ENCODE assay signal across 8 cellular contexts in genomic region chr6:166955865-166956443, GRCh38. TPM values are rescaled to one million over a fixed set of nuclear protein-coding genes. Genes with fewer than 3 reads are reported as not detected.
A peak's percentile ranks its signal among the peaks of the same experiment; 100 is the strongest.
DNase-seq lines count a peak whose midpoint lies in the region; ATAC-seq and TF ChIP-seq lines count a peak whose summit lies in the region.

No MANE protein-coding gene starts in this region.

- no peak for TF ChIP-seq POLR2A in uterus (IDR thresholded peaks at IDR 0.05)

- peak overlapping the region; percentile 95 for H3K27ac ChIP-seq in colonic mucosa
- H3K27ac ChIP-seq in uterus = peak overlapping the region; percentile 9 to 23

- ATAC-seq in HG02798 (IDR thresholded peaks at IDR 0.05; ENCODE audit: poor library complexity, unreplicated experiment) (peak; percentile 11), HG03469 (IDR thresholded peaks at IDR 0.05; ENCODE audit: unreplicated experiment) (no peak)

- H3K9me3 ChIP-seq in colonic mucosa (no peaks in the 10 kb centered on the region), uterus (no peaks in the 10 kb centered on the region)

- H3K4me1 ChIP-seq in colonic mucosa (peaks cover 13% of the 10 kb centered on the region), uterus (peaks cover 3 to 6% of the 10 kb centered on the region in 2 donors)

- intact Hi-C loops in colonic mucosa (cut with DNase I) = loop anchor here (5.0 kb wide), 1 partner anchor 41 kb away; the partner anchor contains the start of gene CEP43
- intact Hi-C loops in uterus (cut with DNase I; ENCODE audit: low total_unique reads) = no loop called here

- H3K36me3 ChIP-seq in colonic mucosa (no peaks in the 10 kb centered on the region), uterus (no peaks in the 10 kb centered on the region)

- peak overlapping the region; percentile 79 to 97 for H3K9ac ChIP-seq in colonic mucosa (ENCODE audit: low read depth in 2 of 2, low read length in 2 of 2)

- DNase-seq in activated CD8-positive, alpha-beta memory T cell treated with anti-CD3 and anti-CD28 coated beads, Interleukin-2, amount 50 U/mL, for 4 hours = peak; percentile 43
- no peak for DNase-seq in activated CD8-positive, alpha-beta memory T cell treated with anti-CD3 and anti-CD28 coated beads, Interleukin-2, amount 50 U/mL, for 48 hours
- DNase-seq in NCI-H774 (lab: John Stamatoyannopoulos, UW) (peak; percentile 66), colonic mucosa (no peak), mesenteric fat pad (ENCODE audit: low spot score) (peak; percentile 82), uterus (no peak)

- peak overlapping the region; percentile 96 for H3K4me3 ChIP-seq in colonic mucosa
- peak overlapping the region; percentile 74 to 77 for H3K4me3 ChIP-seq in uterus

- TF ChIP-seq CTCF in colonic mucosa (IDR thresholded peaks at IDR 0.05) (no peak), uterus (IDR thresholded peaks at IDR 0.05) (no peak)

- H3K27me3 ChIP-seq in colonic mucosa (no peaks in the 10 kb centered on the region), uterus (no peaks in the 10 kb centered on the region)

RNA-seq across cellular contexts. Expression of gene RNASET2, which starts 0.4 kb away (rescaled TPM):
- total RNA-seq in colonic mucosa = 100 to 1,000 TPM in 1 of 2 donors, 10 to 100 TPM in 1; 87.1 to 126 TPM
- 50.6 TPM for total RNA-seq in mesenteric fat pad
- 100 to 1,000 TPM in 1 of 4 donors, 10 to 100 TPM in 3; 22.0 to 184 (median 30.3) TPM for total RNA-seq in uterus

RNA-seq across cellular contexts. Expression of gene CEP43, which starts 43.2 kb away (rescaled TPM):
- total RNA-seq in colonic mucosa (10 to 100 TPM; 17.3 to 23.8 TPM), mesenteric fat pad (8.6 TPM), uterus (10 to 100 TPM in 3 of 4 donors, 1 to 10 TPM in 1; 8.5 to 59.7 (median 37.2) TPM)

Comparison
In these comparisons a context has a peak if more than half of its experiments do, and no peak if none do; other contexts are left out.
1. DNase-seq: peak in activated CD8-positive, alpha-beta memory T cell treated with anti-CD3 and anti-CD28 coated beads, Interleukin-2, amount 50 U/mL, for 4 hours (single experiment), NCI-H774 (single experiment) and mesenteric fat pad (single experiment); none in activated CD8-positive, alpha-beta memory T cell treated with anti-CD3 and anti-CD28 coated beads, Interleukin-2, amount 50 U/mL, for 48 hours (single experiment), colonic mucosa (single experiment) and uterus (0 of 2).